Comparison of ENCODE assay signal across 1 cellular context in genomic region chr1:24080131-24080530, GRCh38.
TF ChIP-seq lines count a peak whose summit lies in the region.

No MANE protein-coding gene starts in this region.

TF ChIP-seq in H1, 55 proteins besides CTCF, POLR2A, EP300 and RAD21 (continued from another document):
- TF ChIP-seq BACH1 (IDR thresholded peaks at IDR 0.05; ENCODE audit: low read length) (no peak), CBX5 (IDR thresholded peaks at IDR 0.05; ENCODE audit: low read depth, low read length) (no peak), BRCA1 (IDR thresholded peaks at IDR 0.05; ENCODE audit: low read depth, low read length) (no peak), CBX8 (IDR thresholded peaks at IDR 0.05; ENCODE audit: borderline replicate concordance, low read depth, low read length) (no peak), NANOG (IDR thresholded peaks at IDR 0.05; ENCODE audit: insufficient read depth, low read depth, low read length, poor library complexity, severe bottlenecking) (no peak), EGR1 (IDR thresholded peaks at IDR 0.05; ENCODE audit: borderline replicate concordance, low read depth, low read length) (no peak), TAF1 (IDR thresholded peaks at IDR 0.05; ENCODE audit: low read depth, low read length) (no peak), HDAC2 (IDR thresholded peaks at IDR 0.05; ENCODE audit: borderline replicate concordance in 1 of 2, low read depth in 2 of 2, low read length in 2 of 2) (no peak), E2F6 (IDR thresholded peaks at IDR 0.05) (no peak), TBP (IDR thresholded peaks at IDR 0.05; ENCODE audit: low read depth, low read length) (no peak), RXRA (IDR thresholded peaks at IDR 0.05; ENCODE audit: insufficient read depth, low read depth, low read length) (no peak), MAFK (IDR thresholded peaks at IDR 0.05; ENCODE audit: low read depth, low read length) (no peak)
